ENCODE assay signal across 13 cellular contexts in genomic region chr20:62377615-62378085, GRCh38. TPM values are rescaled to one million over a fixed set of nuclear protein-coding genes. Genes with fewer than 3 reads are reported as not detected.
A peak's percentile ranks its signal among the peaks of the same experiment; 100 is the strongest.
DNase-seq lines count a peak whose midpoint lies in the region; ATAC-seq, FAIRE-seq and TF ChIP-seq lines count a peak whose summit lies in the region.
"Had no signal": no experiment of that assay in that cellular context is flagged by ENCODE, and none has a peak within 500 bp of the region (broad histone marks: within the 10 kb centered on the region; RNA-seq: fewer than 3 reads in every experiment).

No MANE protein-coding gene starts in this region.

- peak; percentile 100 for TF ChIP-seq EP300 in Ishikawa (IDR thresholded peaks at IDR 0.05; ENCODE audit: borderline replicate concordance)

- no TSS peak for BruUV-seq in mammary epithelial cell (replicated peaks; lab: Mats Ljungman, UMichigan)

- H3K36me3 ChIP-seq in mammary epithelial cell (ENCODE audit: insufficient read depth, low read length) (no peaks in the 10 kb centered on the region), keratinocyte (ENCODE audit: control insufficient read depth in 2 of 2, extremely low read depth in 1 of 2, insufficient read depth in 2 of 2, low read length in 2 of 2) (peaks cover 5 to 11% of the 10 kb centered on the region in 2 experiments)

- no peaks in the 10 kb centered on the region for H3K9me3 ChIP-seq in mammary epithelial cell (replicated peaks; ENCODE audit: insufficient read depth, low read length)
- no peaks in the 10 kb centered on the region for H3K9me3 ChIP-seq in keratinocyte (ENCODE audit: control insufficient read depth, low read depth, low read length)

- peak overlapping the region; percentile 24 for H2AFZ ChIP-seq in mammary epithelial cell (ENCODE audit: low read depth, low read length)
- no peak overlapping the region for H2AFZ ChIP-seq in keratinocyte (ENCODE audit: control insufficient read depth, low read length)

- H3K27me3 ChIP-seq in mammary epithelial cell (ENCODE audit: insufficient read depth, low read length) (no peaks in the 10 kb centered on the region), keratinocyte (ENCODE audit: control insufficient read depth, extremely low read depth, insufficient read depth, low read length) (no peaks in the 10 kb centered on the region)

- H4K20me1 ChIP-seq in mammary epithelial cell (ENCODE audit: insufficient read depth, low read length), result no peaks in the 10 kb centered on the region
- no peaks in the 10 kb centered on the region for H4K20me1 ChIP-seq in keratinocyte (ENCODE audit: control insufficient read depth, extremely low read depth, insufficient read depth, low read length)

- in situ Hi-C loops in mammary epithelial cell (cut with MboI; ENCODE audit: low sequenced_read_pairs in 2 of 2), result loop anchor here in 1 of 2 donors (25.0 kb wide), 1 partner anchor 235 kb away; no protein-coding TSS in a partner anchor

- no peak for DNase-seq in mammary epithelial cell
- no peak for DNase-seq in keratinocyte (ENCODE audit: low read depth, low spot score)
- peak in 34 of 49 donors; percentile 12 to 91 (median 50) for DNase-seq in substantia nigra (lab: John Stamatoyannopoulos, UW)
- DNase-seq in HuH-7.5 (ENCODE audit: low spot score), result no peak
- DNase-seq: activated naive CD8-positive, alpha-beta T cell treated with anti-CD3 and anti-CD28 coated beads, Interleukin-2, amount 50 U/mL, for 24 hours; CD4-positive, CD25-positive, alpha-beta regulatory T cell; NCI-H187 had no signal

- H3K27ac ChIP-seq in mammary epithelial cell (ENCODE audit: insufficient read depth, low read depth, low read length), result peak overlapping the region; percentile 78
- H3K27ac ChIP-seq in keratinocyte (ENCODE audit: control insufficient read depth, insufficient read depth, low read length), result peak overlapping the region; percentile 94
- no peak overlapping the region for H3K27ac ChIP-seq in substantia nigra (ENCODE audit: low read depth, low read length, poor library complexity, severe bottlenecking)

- intact Hi-C loops in mammary epithelial cell (cut with micrococcal nuclease), result loop anchor here (1.0 to 2.0 kb wide), 4 partner anchors 7 to 60 kb away; no protein-coding TSS in a partner anchor

- dilution Hi-C loops in mammary epithelial cell (cut with HindIII; ENCODE audit: low sequenced_read_pairs), result no loop called here
- dilution Hi-C loops in keratinocyte (cut with MboI; ENCODE audit: extremely low pct_ligation_motif_present, low sequenced_read_pairs), result no loop called here

- H3K9ac ChIP-seq in mammary epithelial cell (ENCODE audit: insufficient read depth, low read length), result peak overlapping the region; percentile 48
- H3K9ac ChIP-seq in keratinocyte (ENCODE audit: control insufficient read depth, extremely low read depth, insufficient read depth, low read length), result peak overlapping the region; percentile 85

- TF ChIP-seq RAD21 in Ishikawa (IDR thresholded peaks at IDR 0.05; ENCODE audit: low read depth), result peak; percentile 30; the same call in 1 of the 2 replicates

- FAIRE-seq in keratinocyte (lab: Jason Lieb, UNC), result no peak
- FAIRE-seq: RCC 7860 had no signal

- no peak for ATAC-seq in HG02973 (IDR thresholded peaks at IDR 0.05; ENCODE audit: unreplicated experiment)
- ATAC-seq in GM21737 (IDR thresholded peaks at IDR 0.05; ENCODE audit: unreplicated experiment), result no peak
- ATAC-seq in GM18861 (IDR thresholded peaks at IDR 0.05; ENCODE audit: unreplicated experiment), result no peak
- ATAC-seq: activated naive CD8-positive, alpha-beta T cell treated with anti-CD3 and anti-CD28 coated beads, Interleukin-2, amount 50 U/mL, for 24 hours had no signal

- peaks cover 5% of the 10 kb centered on the region for H3K9me1 ChIP-seq in keratinocyte (ENCODE audit: control insufficient read depth, extremely low read depth, insufficient read depth, low read length)

- CTCF ChIA-PET in mammary epithelial cell (lab: Charles Lee; ENCODE audit: low non-redundant PET), result no interaction called here

- WGBS in mammary epithelial cell (ENCODE audit: low coverage, missing lambda C conversion rate), result 11% methylated on average over 5 of the region's 14 CpGs

- H3K4me1 ChIP-seq in mammary epithelial cell (ENCODE audit: insufficient read depth, low read length) (peaks cover 57% of the 10 kb centered on the region), keratinocyte (ENCODE audit: control insufficient read depth, extremely low read depth, insufficient read depth, low read length) (peaks cover 47% of the 10 kb centered on the region)

- peak overlapping the region; percentile 86 for H3K4me2 ChIP-seq in mammary epithelial cell (ENCODE audit: insufficient read depth, low read depth, low read length)
- H3K4me2 ChIP-seq in keratinocyte (ENCODE audit: control insufficient read depth, extremely low read depth, insufficient read depth, low read depth, low read length), result peak overlapping the region; percentile 91

- H3K4me3 ChIP-seq in mammary epithelial cell (replicated peaks in 1 of 3; ENCODE audit: insufficient read depth in 1 of 3, low read depth in 2 of 3, low read length in 3 of 3), result peak overlapping the region in 2 of 3 experiments; percentile 26 to 37
- H3K4me3 ChIP-seq in keratinocyte (ENCODE audit: control insufficient read depth in 2 of 3, extremely low read depth in 1 of 3, insufficient read depth in 2 of 3, low read depth in 1 of 3, low read length in 3 of 3), result peak overlapping the region; percentile 37 to 66 (median 56)

- TF ChIP-seq CTCF in mammary epithelial cell (conservative IDR thresholded peaks at IDR 0.05 in 1 of 2, IDR thresholded peaks at IDR 0.05 in 1 of 2; ENCODE audit: extremely low read depth in 1 of 2, insufficient read depth in 1 of 2, low read depth in 1 of 2, low read length in 2 of 2), result no peak
- TF ChIP-seq CTCF in keratinocyte (optimal IDR thresholded peaks at IDR 0.05 in 1 of 3, IDR thresholded peaks at IDR 0.05 in 1 of 3, conservative IDR thresholded peaks at IDR 0.05 in 1 of 3; ENCODE audit: extremely low read depth in 1 of 3, insufficient read depth in 2 of 3, low read length in 3 of 3), result no peak

- H3K79me2 ChIP-seq in mammary epithelial cell (ENCODE audit: insufficient read depth, low read length) (peaks cover 15% of the 10 kb centered on the region), keratinocyte (ENCODE audit: control insufficient read depth, insufficient read depth, low read length) (no peaks in the 10 kb centered on the region)

TF ChIP-seq in Ishikawa, 13 proteins besides CTCF, POLR2A, EP300 and RAD21 (continues in another document):
- TF ChIP-seq EGR1 (IDR thresholded peaks at IDR 0.05), result peak; percentile 62

RNA-seq across cellular contexts. Expression of gene RPS21, which starts 9.3 kb away (rescaled TPM):
- 1,000 to 10,000 TPM in 1 of 2 donors, 100 to 1,000 TPM in 1; 894 to 1,553 TPM for total RNA-seq in mammary epithelial cell
- 3,470 TPM for polyA plus RNA-seq in mammary epithelial cell
- polyA minus RNA-seq in mammary epithelial cell, result 261 TPM
- 2,971 to 5,490 TPM (median 3,874 TPM) in 3 replicates for polyA plus RNA-seq in keratinocyte
- polyA plus RNA-seq in keratinocyte (2011; ENCODE audit: low read depth), result 984 TPM
- polyA plus RNA-seq in keratinocyte (2011; cell fraction: cytosol; rRNA removed), result 1,407 and 2,786 TPM in 2 replicates
- polyA plus RNA-seq in keratinocyte (2011; cell fraction: nucleus; rRNA removed), result 1,324 and 1,818 TPM in 2 replicates
- 3,853 and 4,653 TPM in 2 replicates for polyA plus RNA-seq in keratinocyte (2012; ENCODE audit: low replicate concordance)
- polyA minus RNA-seq in keratinocyte, result 724 to 1,431 TPM (median 1,117 TPM) in 3 replicates
- polyA minus RNA-seq in keratinocyte (2011; cell fraction: cytosol; rRNA and poly(A)+ RNA removed), result 1,444 TPM
- polyA minus RNA-seq in keratinocyte (2011; cell fraction: nucleus; rRNA and poly(A)+ RNA removed), result 353 and 441 TPM in 2 replicates

RNA-seq across cellular contexts. Expression of gene LAMA5, which starts 10.5 kb away (rescaled TPM):
- total RNA-seq in mammary epithelial cell, result 100 to 1,000 TPM in 1 of 2 donors, 10 to 100 TPM in 1; 71.3 to 220 TPM
- 9.7 TPM for polyA plus RNA-seq in mammary epithelial cell
- 19.0 TPM for polyA minus RNA-seq in mammary epithelial cell
- polyA plus RNA-seq in keratinocyte, result 6.9 to 17.9 TPM (median 8.7 TPM) in 3 replicates
- polyA plus RNA-seq in keratinocyte (2011; ENCODE audit: low read depth), result 51.0 TPM
- 1.6 and 8.1 TPM in 2 replicates for polyA plus RNA-seq in keratinocyte (2011; cell fraction: cytosol; rRNA removed)
- 101 and 177 TPM in 2 replicates for polyA plus RNA-seq in keratinocyte (2011; cell fraction: nucleus; rRNA removed)
- polyA plus RNA-seq in keratinocyte (2012; ENCODE audit: low replicate concordance), result 54.5 and 61.7 TPM in 2 replicates
- 24.2 to 50.5 TPM (median 24.6 TPM) in 3 replicates for polyA minus RNA-seq in keratinocyte
- 43.2 TPM for polyA minus RNA-seq in keratinocyte (2011; cell fraction: cytosol; rRNA and poly(A)+ RNA removed)
- 183 and 196 TPM in 2 replicates for polyA minus RNA-seq in keratinocyte (2011; cell fraction: nucleus; rRNA and poly(A)+ RNA removed)

RNA-seq across cellular contexts. Expression of gene CABLES2, which starts 29.4 kb away (rescaled TPM):
- 1 to 10 TPM; 2.3 to 4.4 TPM for total RNA-seq in mammary epithelial cell
- polyA plus RNA-seq in mammary epithelial cell (4.7 TPM), keratinocyte (1.9 to 4.6 TPM (median 2.2 TPM) in 3 replicates)
- polyA minus RNA-seq in mammary epithelial cell (12.8 TPM), keratinocyte (3.0 to 5.1 TPM (median 3.0 TPM) in 3 replicates)
- 2.3 TPM for polyA plus RNA-seq in keratinocyte (2011; ENCODE audit: low read depth)
- 2.5 and 3.3 TPM in 2 replicates for polyA plus RNA-seq in keratinocyte (2011; cell fraction: cytosol; rRNA removed)
- 3.8 and 4.1 TPM in 2 replicates for polyA plus RNA-seq in keratinocyte (2011; cell fraction: nucleus; rRNA removed)
- 2.5 and 4.4 TPM in 2 replicates for polyA plus RNA-seq in keratinocyte (2012; ENCODE audit: low replicate concordance)
- polyA minus RNA-seq in keratinocyte (2011; cell fraction: cytosol; rRNA and poly(A)+ RNA removed), result 3.1 TPM
- polyA minus RNA-seq in keratinocyte (2011; cell fraction: nucleus; rRNA and poly(A)+ RNA removed), result 2.1 and 2.3 TPM in 2 replicates

RNA-seq across cellular contexts. Expression of gene RBBP8NL, which starts 49.7 kb away (rescaled TPM):
- total RNA-seq in mammary epithelial cell, result under 1 TPM in 1 of 2 donors, not detected in 1; 0.14 TPM
- polyA plus RNA-seq in mammary epithelial cell (0.03 TPM), keratinocyte (0.05 to 0.26 TPM (median 0.13 TPM) in 3 replicates)
- polyA minus RNA-seq in mammary epithelial cell (not detected), keratinocyte (not detected in 3 replicates)
- 0.27 TPM for polyA plus RNA-seq in keratinocyte (2011; ENCODE audit: low read depth)
- polyA plus RNA-seq in keratinocyte (2011; cell fraction: cytosol; rRNA removed), result 0.02 and 0.06 TPM in 2 replicates
- polyA plus RNA-seq in keratinocyte (2011; cell fraction: nucleus; rRNA removed), result 0.08 and 0.28 TPM in 2 replicates
- 0.07 and 0.23 TPM in 2 replicates for polyA plus RNA-seq in keratinocyte (2012; ENCODE audit: low replicate concordance)
- polyA minus RNA-seq in keratinocyte (2011; cell fraction: cytosol; rRNA and poly(A)+ RNA removed), result not detected
- polyA minus RNA-seq in keratinocyte (2011; cell fraction: nucleus; rRNA and poly(A)+ RNA removed), result 0.21 TPM in 1 of 2 replicates, not detected in the other
- total RNA-seq: CD4-positive, CD25-positive, alpha-beta regulatory T cell; skeletal muscle tissue had no signal
- polyA plus RNA-seq: CD4-positive, CD25-positive, alpha-beta regulatory T cell had no signal

Comparison
In these comparisons a context has a peak if more than half of its experiments do, and no peak if none do; other contexts are left out.
1. DNase-seq: peak in substantia nigra (34 of 49); none in mammary epithelial cell (single experiment), keratinocyte (single experiment) and HuH-7.5 (single experiment).